1 cellular context compared by ENCODE assay signal in the genomic region with DNA sequence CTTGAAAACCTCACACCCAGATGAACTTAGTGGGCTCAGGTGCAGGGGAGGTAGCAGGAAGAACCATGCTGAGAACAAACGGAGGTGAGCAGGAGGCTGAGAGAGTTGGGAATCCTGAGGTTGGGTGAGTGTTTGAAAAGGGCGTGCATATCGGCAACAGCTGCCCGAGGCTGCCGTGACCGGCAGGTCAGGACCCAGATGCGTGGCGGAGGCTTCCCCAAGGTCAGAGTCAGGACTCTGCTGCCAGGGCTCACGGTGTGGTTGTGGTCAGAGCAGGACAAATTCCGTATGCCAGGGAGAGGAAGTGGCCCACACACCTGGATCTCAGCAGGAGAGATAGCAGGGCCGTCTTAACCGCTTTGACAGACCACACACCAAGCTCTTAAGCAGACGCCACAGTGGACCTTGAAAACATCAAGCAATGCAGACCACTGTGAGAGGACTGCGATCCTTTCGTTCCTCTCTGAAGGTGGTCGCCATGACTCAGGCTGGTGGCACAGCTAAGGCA.
TF ChIP-seq lines count a peak whose summit lies in the region.

No MANE protein-coding gene starts in this region.

TF ChIP-seq in WTC11, 78 proteins besides CTCF, POLR2A, EP300 and RAD21 (continued from another document and continues in another):
- TF ChIP-seq, protein P1, sequence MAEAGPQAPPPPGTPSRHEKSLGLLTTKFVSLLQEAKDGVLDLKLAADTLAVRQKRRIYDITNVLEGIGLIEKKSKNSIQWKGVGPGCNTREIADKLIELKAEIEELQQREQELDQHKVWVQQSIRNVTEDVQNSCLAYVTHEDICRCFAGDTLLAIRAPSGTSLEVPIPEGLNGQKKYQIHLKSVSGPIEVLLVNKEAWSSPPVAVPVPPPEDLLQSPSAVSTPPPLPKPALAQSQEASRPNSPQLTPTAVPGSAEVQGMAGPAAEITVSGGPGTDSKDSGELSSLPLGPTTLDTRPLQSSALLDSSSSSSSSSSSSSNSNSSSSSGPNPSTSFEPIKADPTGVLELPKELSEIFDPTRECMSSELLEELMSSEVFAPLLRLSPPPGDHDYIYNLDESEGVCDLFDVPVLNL (CRISPR knock-in tag; IDR thresholded peaks at IDR 0.05; ENCODE audit: borderline replicate concordance, low read depth), result no peak
- TF ChIP-seq, protein P2, sequence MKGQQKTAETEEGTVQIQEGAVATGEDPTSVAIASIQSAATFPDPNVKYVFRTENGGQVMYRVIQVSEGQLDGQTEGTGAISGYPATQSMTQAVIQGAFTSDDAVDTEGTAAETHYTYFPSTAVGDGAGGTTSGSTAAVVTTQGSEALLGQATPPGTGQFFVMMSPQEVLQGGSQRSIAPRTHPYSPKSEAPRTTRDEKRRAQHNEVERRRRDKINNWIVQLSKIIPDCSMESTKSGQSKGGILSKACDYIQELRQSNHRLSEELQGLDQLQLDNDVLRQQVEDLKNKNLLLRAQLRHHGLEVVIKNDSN (CRISPR knock-in tag; IDR thresholded peaks at IDR 0.05), result peak; percentile 65; the same call in 1 of the 2 replicates
- peak; percentile 88 for TF ChIP-seq ZNF219 (CRISPR knock-in tag; IDR thresholded peaks at IDR 0.05; ENCODE audit: borderline replicate concordance)
- no peak for TF ChIP-seq GTF2I (CRISPR knock-in tag; conservative IDR thresholded peaks at IDR 0.05)
- TF ChIP-seq GABPB1 (CRISPR knock-in tag; IDR thresholded peaks at IDR 0.05), result no peak
- TF ChIP-seq, protein P3, sequence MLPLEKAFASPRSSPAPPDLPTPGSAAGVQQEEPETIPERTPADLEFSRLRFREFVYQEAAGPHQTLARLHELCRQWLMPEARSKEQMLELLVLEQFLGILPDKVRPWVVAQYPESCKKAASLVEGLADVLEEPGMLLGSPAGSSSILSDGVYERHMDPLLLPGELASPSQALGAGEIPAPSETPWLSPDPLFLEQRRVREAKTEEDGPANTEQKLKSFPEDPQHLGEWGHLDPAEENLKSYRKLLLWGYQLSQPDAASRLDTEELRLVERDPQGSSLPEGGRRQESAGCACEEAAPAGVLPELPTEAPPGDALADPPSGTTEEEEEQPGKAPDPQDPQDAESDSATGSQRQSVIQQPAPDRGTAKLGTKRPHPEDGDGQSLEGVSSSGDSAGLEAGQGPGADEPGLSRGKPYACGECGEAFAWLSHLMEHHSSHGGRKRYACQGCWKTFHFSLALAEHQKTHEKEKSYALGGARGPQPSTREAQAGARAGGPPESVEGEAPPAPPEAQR (CRISPR knock-in tag; IDR thresholded peaks at IDR 0.05), result no peak
- TF ChIP-seq ZNF317 (CRISPR knock-in tag; IDR thresholded peaks at IDR 0.05; ENCODE audit: borderline replicate concordance, low read depth), result no peak
- TF ChIP-seq, protein P4, sequence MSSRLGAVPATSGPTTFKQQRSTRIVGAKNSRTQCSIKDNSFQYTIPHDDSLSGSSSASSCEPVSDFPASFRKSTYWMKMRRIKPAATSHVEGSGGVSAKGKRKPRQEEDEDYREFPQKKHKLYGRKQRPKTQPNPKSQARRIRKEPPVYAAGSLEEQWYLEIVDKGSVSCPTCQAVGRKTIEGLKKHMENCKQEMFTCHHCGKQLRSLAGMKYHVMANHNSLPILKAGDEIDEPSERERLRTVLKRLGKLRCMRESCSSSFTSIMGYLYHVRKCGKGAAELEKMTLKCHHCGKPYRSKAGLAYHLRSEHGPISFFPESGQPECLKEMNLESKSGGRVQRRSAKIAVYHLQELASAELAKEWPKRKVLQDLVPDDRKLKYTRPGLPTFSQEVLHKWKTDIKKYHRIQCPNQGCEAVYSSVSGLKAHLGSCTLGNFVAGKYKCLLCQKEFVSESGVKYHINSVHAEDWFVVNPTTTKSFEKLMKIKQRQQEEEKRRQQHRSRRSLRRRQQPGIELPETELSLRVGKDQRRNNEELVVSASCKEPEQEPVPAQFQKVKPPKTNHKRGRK (CRISPR knock-in tag; IDR thresholded peaks at IDR 0.05; ENCODE audit: borderline replicate concordance), result no peak
- TF ChIP-seq, protein P5, sequence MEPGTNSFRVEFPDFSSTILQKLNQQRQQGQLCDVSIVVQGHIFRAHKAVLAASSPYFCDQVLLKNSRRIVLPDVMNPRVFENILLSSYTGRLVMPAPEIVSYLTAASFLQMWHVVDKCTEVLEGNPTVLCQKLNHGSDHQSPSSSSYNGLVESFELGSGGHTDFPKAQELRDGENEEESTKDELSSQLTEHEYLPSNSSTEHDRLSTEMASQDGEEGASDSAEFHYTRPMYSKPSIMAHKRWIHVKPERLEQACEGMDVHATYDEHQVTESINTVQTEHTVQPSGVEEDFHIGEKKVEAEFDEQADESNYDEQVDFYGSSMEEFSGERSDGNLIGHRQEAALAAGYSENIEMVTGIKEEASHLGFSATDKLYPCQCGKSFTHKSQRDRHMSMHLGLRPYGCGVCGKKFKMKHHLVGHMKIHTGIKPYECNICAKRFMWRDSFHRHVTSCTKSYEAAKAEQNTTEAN (CRISPR knock-in tag; IDR thresholded peaks at IDR 0.05), result peak; percentile 73
- TF ChIP-seq HMGA2 (CRISPR knock-in tag; IDR thresholded peaks at IDR 0.05), result no peak
- no peak; the same call in 1 of the 2 replicates for TF ChIP-seq CREB1 (CRISPR knock-in tag; IDR thresholded peaks at IDR 0.05)
- TF ChIP-seq NR2C2 (CRISPR knock-in tag; IDR thresholded peaks at IDR 0.05), result no peak
- TF ChIP-seq ZNF138 (CRISPR knock-in tag; conservative IDR thresholded peaks at IDR 0.05), result no peak
- no peak for TF ChIP-seq NFYB (CRISPR knock-in tag; conservative IDR thresholded peaks at IDR 0.05; ENCODE audit: low read depth)
- TF ChIP-seq, protein P6, sequence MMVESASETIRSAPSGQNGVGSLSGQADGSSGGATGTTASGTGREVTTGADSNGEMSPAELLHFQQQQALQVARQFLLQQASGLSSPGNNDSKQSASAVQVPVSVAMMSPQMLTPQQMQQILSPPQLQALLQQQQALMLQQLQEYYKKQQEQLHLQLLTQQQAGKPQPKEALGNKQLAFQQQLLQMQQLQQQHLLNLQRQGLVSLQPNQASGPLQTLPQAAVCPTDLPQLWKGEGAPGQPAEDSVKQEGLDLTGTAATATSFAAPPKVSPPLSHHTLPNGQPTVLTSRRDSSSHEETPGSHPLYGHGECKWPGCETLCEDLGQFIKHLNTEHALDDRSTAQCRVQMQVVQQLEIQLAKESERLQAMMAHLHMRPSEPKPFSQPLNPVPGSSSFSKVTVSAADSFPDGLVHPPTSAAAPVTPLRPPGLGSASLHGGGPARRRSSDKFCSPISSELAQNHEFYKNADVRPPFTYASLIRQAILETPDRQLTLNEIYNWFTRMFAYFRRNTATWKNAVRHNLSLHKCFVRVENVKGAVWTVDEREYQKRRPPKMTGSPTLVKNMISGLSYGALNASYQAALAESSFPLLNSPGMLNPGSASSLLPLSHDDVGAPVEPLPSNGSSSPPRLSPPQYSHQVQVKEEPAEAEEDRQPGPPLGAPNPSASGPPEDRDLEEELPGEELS (CRISPR knock-in tag; IDR thresholded peaks at IDR 0.05), result peak; percentile 90
- TF ChIP-seq, protein P7, sequence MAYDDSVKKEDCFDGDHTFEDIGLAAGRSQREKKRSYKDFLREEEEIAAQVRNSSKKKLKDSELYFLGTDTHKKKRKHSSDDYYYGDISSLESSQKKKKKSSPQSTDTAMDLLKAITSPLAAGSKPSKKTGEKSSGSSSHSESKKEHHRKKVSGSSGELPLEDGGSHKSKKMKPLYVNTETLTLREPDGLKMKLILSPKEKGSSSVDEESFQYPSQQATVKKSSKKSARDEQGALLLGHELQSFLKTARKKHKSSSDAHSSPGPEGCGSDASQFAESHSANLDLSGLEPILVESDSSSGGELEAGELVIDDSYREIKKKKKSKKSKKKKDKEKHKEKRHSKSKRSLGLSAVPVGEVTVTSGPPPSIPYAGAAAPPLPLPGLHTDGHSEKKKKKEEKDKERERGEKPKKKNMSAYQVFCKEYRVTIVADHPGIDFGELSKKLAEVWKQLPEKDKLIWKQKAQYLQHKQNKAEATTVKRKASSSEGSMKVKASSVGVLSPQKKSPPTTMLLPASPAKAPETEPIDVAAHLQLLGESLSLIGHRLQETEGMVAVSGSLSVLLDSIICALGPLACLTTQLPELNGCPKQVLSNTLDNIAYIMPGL (CRISPR knock-in tag; IDR thresholded peaks at IDR 0.05), result no peak
- TF ChIP-seq, protein P8, sequence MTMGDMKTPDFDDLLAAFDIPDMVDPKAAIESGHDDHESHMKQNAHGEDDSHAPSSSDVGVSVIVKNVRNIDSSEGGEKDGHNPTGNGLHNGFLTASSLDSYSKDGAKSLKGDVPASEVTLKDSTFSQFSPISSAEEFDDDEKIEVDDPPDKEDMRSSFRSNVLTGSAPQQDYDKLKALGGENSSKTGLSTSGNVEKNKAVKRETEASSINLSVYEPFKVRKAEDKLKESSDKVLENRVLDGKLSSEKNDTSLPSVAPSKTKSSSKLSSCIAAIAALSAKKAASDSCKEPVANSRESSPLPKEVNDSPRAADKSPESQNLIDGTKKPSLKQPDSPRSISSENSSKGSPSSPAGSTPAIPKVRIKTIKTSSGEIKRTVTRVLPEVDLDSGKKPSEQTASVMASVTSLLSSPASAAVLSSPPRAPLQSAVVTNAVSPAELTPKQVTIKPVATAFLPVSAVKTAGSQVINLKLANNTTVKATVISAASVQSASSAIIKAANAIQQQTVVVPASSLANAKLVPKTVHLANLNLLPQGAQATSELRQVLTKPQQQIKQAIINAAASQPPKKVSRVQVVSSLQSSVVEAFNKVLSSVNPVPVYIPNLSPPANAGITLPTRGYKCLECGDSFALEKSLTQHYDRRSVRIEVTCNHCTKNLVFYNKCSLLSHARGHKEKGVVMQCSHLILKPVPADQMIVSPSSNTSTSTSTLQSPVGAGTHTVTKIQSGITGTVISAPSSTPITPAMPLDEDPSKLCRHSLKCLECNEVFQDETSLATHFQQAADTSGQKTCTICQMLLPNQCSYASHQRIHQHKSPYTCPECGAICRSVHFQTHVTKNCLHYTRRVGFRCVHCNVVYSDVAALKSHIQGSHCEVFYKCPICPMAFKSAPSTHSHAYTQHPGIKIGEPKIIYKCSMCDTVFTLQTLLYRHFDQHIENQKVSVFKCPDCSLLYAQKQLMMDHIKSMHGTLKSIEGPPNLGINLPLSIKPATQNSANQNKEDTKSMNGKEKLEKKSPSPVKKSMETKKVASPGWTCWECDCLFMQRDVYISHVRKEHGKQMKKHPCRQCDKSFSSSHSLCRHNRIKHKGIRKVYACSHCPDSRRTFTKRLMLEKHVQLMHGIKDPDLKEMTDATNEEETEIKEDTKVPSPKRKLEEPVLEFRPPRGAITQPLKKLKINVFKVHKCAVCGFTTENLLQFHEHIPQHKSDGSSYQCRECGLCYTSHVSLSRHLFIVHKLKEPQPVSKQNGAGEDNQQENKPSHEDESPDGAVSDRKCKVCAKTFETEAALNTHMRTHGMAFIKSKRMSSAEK (CRISPR knock-in tag; IDR thresholded peaks at IDR 0.05; ENCODE audit: borderline replicate concordance), result no peak
- TF ChIP-seq, protein P9, sequence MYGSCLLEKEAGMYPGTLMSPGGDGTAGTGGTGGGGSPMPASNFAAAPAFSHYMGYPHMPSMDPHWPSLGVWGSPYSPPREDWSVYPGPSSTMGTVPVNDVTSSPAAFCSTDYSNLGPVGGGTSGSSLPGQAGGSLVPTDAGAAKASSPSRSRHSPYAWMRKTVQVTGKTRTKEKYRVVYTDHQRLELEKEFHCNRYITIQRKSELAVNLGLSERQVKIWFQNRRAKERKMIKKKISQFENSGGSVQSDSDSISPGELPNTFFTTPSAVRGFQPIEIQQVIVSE (CRISPR knock-in tag; IDR thresholded peaks at IDR 0.05; ENCODE audit: borderline replicate concordance), result no peak
- no peak for TF ChIP-seq ZNF263 (CRISPR knock-in tag; IDR thresholded peaks at IDR 0.05; ENCODE audit: low read depth)
- TF ChIP-seq TP53 (CRISPR knock-in tag; IDR thresholded peaks at IDR 0.05), result no peak; the same call in 1 of the 2 replicates
- no peak for TF ChIP-seq GRHL2 (CRISPR knock-in tag; IDR thresholded peaks at IDR 0.05; ENCODE audit: insufficient replicate concordance, severe bottlenecking)
- peak; percentile 97 for TF ChIP-seq TEAD1 (CRISPR knock-in tag; IDR thresholded peaks at IDR 0.05)
- TF ChIP-seq, protein P10, sequence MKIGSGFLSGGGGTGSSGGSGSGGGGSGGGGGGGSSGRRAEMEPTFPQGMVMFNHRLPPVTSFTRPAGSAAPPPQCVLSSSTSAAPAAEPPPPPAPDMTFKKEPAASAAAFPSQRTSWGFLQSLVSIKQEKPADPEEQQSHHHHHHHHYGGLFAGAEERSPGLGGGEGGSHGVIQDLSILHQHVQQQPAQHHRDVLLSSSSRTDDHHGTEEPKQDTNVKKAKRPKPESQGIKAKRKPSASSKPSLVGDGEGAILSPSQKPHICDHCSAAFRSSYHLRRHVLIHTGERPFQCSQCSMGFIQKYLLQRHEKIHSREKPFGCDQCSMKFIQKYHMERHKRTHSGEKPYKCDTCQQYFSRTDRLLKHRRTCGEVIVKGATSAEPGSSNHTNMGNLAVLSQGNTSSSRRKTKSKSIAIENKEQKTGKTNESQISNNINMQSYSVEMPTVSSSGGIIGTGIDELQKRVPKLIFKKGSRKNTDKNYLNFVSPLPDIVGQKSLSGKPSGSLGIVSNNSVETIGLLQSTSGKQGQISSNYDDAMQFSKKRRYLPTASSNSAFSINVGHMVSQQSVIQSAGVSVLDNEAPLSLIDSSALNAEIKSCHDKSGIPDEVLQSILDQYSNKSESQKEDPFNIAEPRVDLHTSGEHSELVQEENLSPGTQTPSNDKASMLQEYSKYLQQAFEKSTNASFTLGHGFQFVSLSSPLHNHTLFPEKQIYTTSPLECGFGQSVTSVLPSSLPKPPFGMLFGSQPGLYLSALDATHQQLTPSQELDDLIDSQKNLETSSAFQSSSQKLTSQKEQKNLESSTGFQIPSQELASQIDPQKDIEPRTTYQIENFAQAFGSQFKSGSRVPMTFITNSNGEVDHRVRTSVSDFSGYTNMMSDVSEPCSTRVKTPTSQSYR (CRISPR knock-in tag; IDR thresholded peaks at IDR 0.05), result no peak
- no peak for TF ChIP-seq SMAD3 (CRISPR knock-in tag; IDR thresholded peaks at IDR 0.05; ENCODE audit: borderline replicate concordance)
- TF ChIP-seq, protein P11, sequence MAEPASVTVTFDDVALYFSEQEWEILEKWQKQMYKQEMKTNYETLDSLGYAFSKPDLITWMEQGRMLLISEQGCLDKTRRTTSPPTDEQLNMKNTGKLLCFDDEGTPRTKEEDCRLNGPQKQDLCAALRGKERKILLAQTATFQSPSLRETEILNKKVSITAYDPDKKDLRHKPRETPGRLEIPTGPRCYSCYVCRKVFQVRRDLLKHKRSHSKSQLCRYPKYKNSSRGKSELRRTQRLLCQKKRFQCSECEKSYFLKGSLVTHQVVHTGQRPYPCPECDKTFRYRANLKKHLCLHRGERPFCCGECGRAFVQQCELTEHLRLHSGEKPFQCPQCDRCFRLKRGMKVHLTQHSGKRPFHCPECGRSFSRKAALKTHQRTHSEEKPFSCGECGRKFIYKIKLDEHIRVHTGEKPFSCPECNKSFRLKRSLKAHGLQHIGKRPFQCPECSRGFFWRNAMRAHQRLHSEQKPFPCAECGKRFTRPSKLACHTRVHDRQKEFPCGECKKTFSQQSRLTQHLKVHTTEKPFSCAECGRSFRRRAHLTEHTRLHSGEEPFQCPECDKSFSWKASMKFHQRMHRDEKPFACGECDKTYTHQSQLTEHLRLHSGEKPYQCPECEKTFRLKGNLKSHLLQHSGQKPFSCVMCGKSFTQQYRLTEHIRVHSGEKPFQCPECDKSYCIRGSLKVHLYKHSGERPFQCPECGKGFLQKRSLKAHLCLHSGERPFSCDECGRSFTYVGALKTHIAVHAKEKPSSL (CRISPR knock-in tag; conservative IDR thresholded peaks at IDR 0.05), result no peak
- peak; percentile 68; the same call in 1 of the 2 replicates for TF ChIP-seq TEAD4 (CRISPR knock-in tag; IDR thresholded peaks at IDR 0.05)
- TF ChIP-seq, protein P12, sequence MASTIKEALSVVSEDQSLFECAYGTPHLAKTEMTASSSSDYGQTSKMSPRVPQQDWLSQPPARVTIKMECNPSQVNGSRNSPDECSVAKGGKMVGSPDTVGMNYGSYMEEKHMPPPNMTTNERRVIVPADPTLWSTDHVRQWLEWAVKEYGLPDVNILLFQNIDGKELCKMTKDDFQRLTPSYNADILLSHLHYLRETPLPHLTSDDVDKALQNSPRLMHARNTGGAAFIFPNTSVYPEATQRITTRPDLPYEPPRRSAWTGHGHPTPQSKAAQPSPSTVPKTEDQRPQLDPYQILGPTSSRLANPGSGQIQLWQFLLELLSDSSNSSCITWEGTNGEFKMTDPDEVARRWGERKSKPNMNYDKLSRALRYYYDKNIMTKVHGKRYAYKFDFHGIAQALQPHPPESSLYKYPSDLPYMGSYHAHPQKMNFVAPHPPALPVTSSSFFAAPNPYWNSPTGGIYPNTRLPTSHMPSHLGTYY (CRISPR knock-in tag; IDR thresholded peaks at IDR 0.05), result peak; percentile 52; the same call in 1 of the 2 replicates
- TF ChIP-seq JAZF1 (CRISPR knock-in tag; IDR thresholded peaks at IDR 0.05), result no peak
- no peak; the same call in 1 of the 2 replicates for TF ChIP-seq EMX1 (CRISPR knock-in tag; IDR thresholded peaks at IDR 0.05)
